Comparison of ENCODE assay signal across 19 cellular contexts in genomic region chr20:42024653-42025052, GRCh38.
DNase-seq lines count a peak whose midpoint lies in the region; ATAC-seq and TF ChIP-seq lines count a peak whose summit lies in the region.
"Had no signal": no experiment of that assay in that cellular context is flagged by ENCODE, and none has a peak within 500 bp of the region (broad histone marks: within the 10 kb centered on the region; RNA-seq: fewer than 3 reads in every experiment).

No MANE protein-coding gene starts in this region.

- no peaks in the 10 kb centered on the region for H3K27me3 Mint-ChIP-seq in activated CD4-positive, alpha-beta T cell treated with anti-CD3 and anti-CD28 coated beads, Interleukin-2, amount 10 ng/mL, durations not matched to agents 7 days and 5 days
- H3K27me3 Mint-ChIP-seq in progenitor cell of endocrine pancreas: peaks cover 39% of the 10 kb centered on the region

- no peak for ATAC-seq in GM21528 (IDR thresholded peaks at IDR 0.05; ENCODE audit: low FRiP score, unreplicated experiment)
- ATAC-seq: lower lobe of right lung, natural killer cell had no signal

- no peaks in the 10 kb centered on the region for H3K4me1 ChIP-seq in BE2C
- H3K4me1 ChIP-seq: Caco-2, lower lobe of right lung, suprapubic skin had no signal

- H3K9me3 Mint-ChIP-seq in activated CD4-positive, alpha-beta T cell treated with anti-CD3 and anti-CD28 coated beads, Interleukin-2, amount 10 ng/mL, durations not matched to agents 7 days and 5 days: peaks cover under 1% of the 10 kb centered on the region
- no peaks in the 10 kb centered on the region for H3K9me3 Mint-ChIP-seq in progenitor cell of endocrine pancreas (ENCODE audit: low read depth)

- H3K36me3 Mint-ChIP-seq in activated CD4-positive, alpha-beta T cell treated with anti-CD3 and anti-CD28 coated beads, Interleukin-2, amount 10 ng/mL, durations not matched to agents 7 days and 5 days (ENCODE audit: low read depth): no peaks in the 10 kb centered on the region
- no peaks in the 10 kb centered on the region for H3K36me3 Mint-ChIP-seq in progenitor cell of endocrine pancreas (ENCODE audit: insufficient read depth)
- H3K36me3 Mint-ChIP-seq: activated naive CD8-positive, alpha-beta T cell; natural killer cell had no signal

- in situ Hi-C loops in brain microvascular endothelial cell (cut with HindIII; ENCODE audit: low pct_ligation_motif_present, low sequenced_read_pairs): no loop called here

- H3K27me3 ChIP-seq in BE2C: no peaks in the 10 kb centered on the region
- no peaks in the 10 kb centered on the region for H3K27me3 ChIP-seq in brain microvascular endothelial cell (replicated peaks)
- H3K27me3 ChIP-seq: cardiac muscle cell, suprapubic skin had no signal

- H3K4me3 ChIP-seq in BE2C (ENCODE audit: low read depth, low read length): no peak overlapping the region
- H3K4me3 ChIP-seq in brain microvascular endothelial cell (ENCODE audit: low read depth, low read length): no peak overlapping the region
- H3K4me3 ChIP-seq: cardiac muscle cell, lower lobe of right lung, suprapubic skin had no signal

- no peaks in the 10 kb centered on the region for H3K9me3 ChIP-seq in BE2C
- H3K9me3 ChIP-seq: Caco-2, lower lobe of right lung, suprapubic skin had no signal

- no peak overlapping the region for H3K27ac Mint-ChIP-seq in activated CD4-positive, alpha-beta T cell treated with anti-CD3 and anti-CD28 coated beads, Interleukin-2, amount 10 ng/mL, durations not matched to agents 7 days and 5 days
- no peak overlapping the region for H3K27ac Mint-ChIP-seq in progenitor cell of endocrine pancreas
- H3K27ac Mint-ChIP-seq: activated naive CD8-positive, alpha-beta T cell; natural killer cell had no signal

- no peaks in the 10 kb centered on the region for H3K4me1 Mint-ChIP-seq in activated CD4-positive, alpha-beta T cell treated with anti-CD3 and anti-CD28 coated beads, Interleukin-2, amount 10 ng/mL, durations not matched to agents 7 days and 5 days
- peaks cover 5% of the 10 kb centered on the region for H3K4me1 Mint-ChIP-seq in progenitor cell of endocrine pancreas (ENCODE audit: low read depth)
- H3K4me1 Mint-ChIP-seq: natural killer cell had no signal

- no peak for TF ChIP-seq CTCF in progenitor cell of endocrine pancreas (IDR thresholded peaks at IDR 0.05; ENCODE audit: unreplicated experiment)
- no peak for TF ChIP-seq CTCF in BE2C (IDR thresholded peaks at IDR 0.05; ENCODE audit: low read depth, low read length)
- no peak for TF ChIP-seq CTCF in brain microvascular endothelial cell (IDR thresholded peaks at IDR 0.05; ENCODE audit: low read depth, low read length, missing control alignments)

- peak; percentile 4 for DNase-seq in activated CD4-positive, alpha-beta T cell treated with anti-CD3 and anti-CD28 coated beads for 48 hours
- no peak for DNase-seq in activated CD4-positive, alpha-beta T cell treated with anti-CD3 and anti-CD28 coated beads, Interleukin-2, amount 10 ng/mL, durations not matched to agents 7 days and 5 days
- peak; percentile 19 for DNase-seq in MV-4-11 (lab: John Stamatoyannopoulos, UW)
- DNase-seq in astrocyte of the hippocampus (ENCODE audit: low read depth, low spot score): peak; percentile 22
- DNase-seq in progenitor cell of endocrine pancreas (ENCODE audit: low spot score, unreplicated experiment): peak; percentile 44
- DNase-seq in BE2C: no peak
- no peak for DNase-seq in brain microvascular endothelial cell
- DNase-seq: activated CD4-positive, CD25-positive, alpha-beta regulatory T cell; effector CD8-positive, alpha-beta T cell; lower lobe of right lung; natural killer cell; NCI-H1436 treated with DMSO at 0.1 percent for 48 hours; NCI-H446; SW 1271 had no signal

- CTCF ChIA-PET in activated CD4-positive, alpha-beta T cell treated with anti-CD3 and anti-CD28 coated beads, Interleukin-2, amount 10 ng/mL, durations not matched to agents 7 days and 5 days (lab: Charles Lee): no interaction called here

- no peak overlapping the region for H3K4me3 Mint-ChIP-seq in activated CD4-positive, alpha-beta T cell treated with anti-CD3 and anti-CD28 coated beads, Interleukin-2, amount 10 ng/mL, durations not matched to agents 7 days and 5 days
- H3K4me3 Mint-ChIP-seq in progenitor cell of endocrine pancreas (ENCODE audit: low read depth): no peak overlapping the region
- H3K4me3 Mint-ChIP-seq: activated naive CD8-positive, alpha-beta T cell; natural killer cell had no signal

- H3K36me3 ChIP-seq in BE2C (no peaks in the 10 kb centered on the region), brain microvascular endothelial cell (replicated peaks) (no peaks in the 10 kb centered on the region)
- H3K36me3 ChIP-seq: cardiac muscle cell, lower lobe of right lung, suprapubic skin had no signal

- POLR2A ChIA-PET in activated CD4-positive, alpha-beta T cell treated with anti-CD3 and anti-CD28 coated beads, Interleukin-2, amount 10 ng/mL, durations not matched to agents 7 days and 5 days (lab: Charles Lee): no interaction called here

- no peak overlapping the region for H3K27ac ChIP-seq in brain microvascular endothelial cell
- H3K27ac ChIP-seq: cardiac muscle cell, lower lobe of right lung, suprapubic skin had no signal

Comparison
In these comparisons a context has a peak if more than half of its experiments do, and no peak if none do; other contexts are left out.
1. DNase-seq: peak in activated CD4-positive, alpha-beta T cell treated with anti-CD3 and anti-CD28 coated beads for 48 hours (single experiment), MV-4-11 (single experiment), astrocyte of the hippocampus (single experiment) and progenitor cell of endocrine pancreas (single experiment); none in activated CD4-positive, alpha-beta T cell treated with anti-CD3 and anti-CD28 coated beads, Interleukin-2, amount 10 ng/mL, durations not matched to agents 7 days and 5 days (single experiment), BE2C (single experiment) and brain microvascular endothelial cell (single experiment).